2 cellular contexts compared by ENCODE assay signal in the genomic region with DNA sequence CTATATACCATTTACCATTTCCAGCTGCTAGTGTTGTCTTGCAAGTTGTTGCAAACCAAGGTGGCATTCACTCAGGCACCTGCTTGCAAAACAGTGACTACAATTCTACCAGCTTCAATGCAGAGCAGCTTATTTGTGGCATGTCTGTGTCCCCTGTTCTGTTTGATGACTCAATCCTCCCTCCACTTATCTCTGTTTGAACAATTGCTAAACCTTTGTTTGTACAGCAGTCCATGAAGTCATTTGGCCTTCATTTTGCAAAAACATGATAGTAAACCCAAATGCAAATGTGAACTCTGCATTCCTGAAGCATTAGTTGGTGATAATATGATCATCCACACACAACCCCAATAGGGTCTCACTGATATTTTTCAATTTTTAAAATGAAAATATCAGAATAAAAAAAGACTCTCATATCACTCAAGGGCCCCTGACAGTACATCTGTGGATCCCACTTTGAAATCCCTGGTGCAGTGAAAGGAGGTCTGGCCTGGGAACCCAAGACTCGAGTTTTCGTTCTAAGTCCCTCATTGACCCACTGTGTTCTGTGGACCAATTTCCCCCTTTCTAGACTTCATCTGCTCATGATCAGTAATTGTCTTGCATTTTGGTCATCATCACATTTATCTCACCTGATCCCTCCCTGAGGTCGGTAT.
A peak's percentile ranks its signal among the peaks of the same experiment; 100 is the strongest.
TF ChIP-seq lines count a peak whose summit lies in the region.

No MANE protein-coding gene starts in this region.

TF ChIP-seq in A549, 52 proteins besides CTCF, POLR2A, EP300 and RAD21 (continued from another document):
- TF ChIP-seq, protein P1, sequence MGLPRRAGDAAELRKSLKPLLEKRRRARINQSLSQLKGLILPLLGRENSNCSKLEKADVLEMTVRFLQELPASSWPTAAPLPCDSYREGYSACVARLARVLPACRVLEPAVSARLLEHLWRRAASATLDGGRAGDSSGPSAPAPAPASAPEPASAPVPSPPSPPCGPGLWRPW (IDR thresholded peaks at IDR 0.05): peak; percentile 97
- TF ChIP-seq EHMT2 (IDR thresholded peaks at IDR 0.05; ENCODE audit: low read depth) (no peak), ZFP36 (IDR thresholded peaks at IDR 0.05; ENCODE audit: borderline replicate concordance, partially characterized antibody) (peak; percentile 54), RARB (CRISPR knock-in tag; IDR thresholded peaks at IDR 0.05) (0 out of 2 replicates have a peak, but pooled peaks have one; percentile 55), JUNB (IDR thresholded peaks at IDR 0.05) (peak; percentile 100), GATA3 (IDR thresholded peaks at IDR 0.05; ENCODE audit: borderline replicate concordance) (peak; percentile 99)
- TF ChIP-seq, protein P2, sequence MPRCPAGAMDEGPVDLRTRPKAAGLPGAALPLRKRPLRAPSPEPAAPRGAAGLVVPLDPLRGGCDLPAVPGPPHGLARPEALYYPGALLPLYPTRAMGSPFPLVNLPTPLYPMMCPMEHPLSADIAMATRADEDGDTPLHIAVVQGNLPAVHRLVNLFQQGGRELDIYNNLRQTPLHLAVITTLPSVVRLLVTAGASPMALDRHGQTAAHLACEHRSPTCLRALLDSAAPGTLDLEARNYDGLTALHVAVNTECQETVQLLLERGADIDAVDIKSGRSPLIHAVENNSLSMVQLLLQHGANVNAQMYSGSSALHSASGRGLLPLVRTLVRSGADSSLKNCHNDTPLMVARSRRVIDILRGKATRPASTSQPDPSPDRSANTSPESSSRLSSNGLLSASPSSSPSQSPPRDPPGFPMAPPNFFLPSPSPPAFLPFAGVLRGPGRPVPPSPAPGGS (IDR thresholded peaks at IDR 0.05): peak; percentile 99
TF ChIP-seq in A549: peak in this region for 14.

TF ChIP-seq in HEK293, 187 proteins besides CTCF, POLR2A, EP300 and RAD21 (continued from another document and continues in another):
- TF ChIP-seq, protein P3, sequence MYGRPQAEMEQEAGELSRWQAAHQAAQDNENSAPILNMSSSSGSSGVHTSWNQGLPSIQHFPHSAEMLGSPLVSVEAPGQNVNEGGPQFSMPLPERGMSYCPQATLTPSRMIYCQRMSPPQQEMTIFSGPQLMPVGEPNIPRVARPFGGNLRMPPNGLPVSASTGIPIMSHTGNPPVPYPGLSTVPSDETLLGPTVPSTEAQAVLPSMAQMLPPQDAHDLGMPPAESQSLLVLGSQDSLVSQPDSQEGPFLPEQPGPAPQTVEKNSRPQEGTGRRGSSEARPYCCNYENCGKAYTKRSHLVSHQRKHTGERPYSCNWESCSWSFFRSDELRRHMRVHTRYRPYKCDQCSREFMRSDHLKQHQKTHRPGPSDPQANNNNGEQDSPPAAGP (tag by site-specific recombination; IDR thresholded peaks at IDR 0.05): peak; percentile 93
- TF ChIP-seq, protein P4, sequence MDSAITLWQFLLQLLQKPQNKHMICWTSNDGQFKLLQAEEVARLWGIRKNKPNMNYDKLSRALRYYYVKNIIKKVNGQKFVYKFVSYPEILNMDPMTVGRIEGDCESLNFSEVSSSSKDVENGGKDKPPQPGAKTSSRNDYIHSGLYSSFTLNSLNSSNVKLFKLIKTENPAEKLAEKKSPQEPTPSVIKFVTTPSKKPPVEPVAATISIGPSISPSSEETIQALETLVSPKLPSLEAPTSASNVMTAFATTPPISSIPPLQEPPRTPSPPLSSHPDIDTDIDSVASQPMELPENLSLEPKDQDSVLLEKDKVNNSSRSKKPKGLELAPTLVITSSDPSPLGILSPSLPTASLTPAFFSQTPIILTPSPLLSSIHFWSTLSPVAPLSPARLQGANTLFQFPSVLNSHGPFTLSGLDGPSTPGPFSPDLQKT (IDR thresholded peaks at IDR 0.05; ENCODE audit: borderline replicate concordance, low read depth, low read length): no peak
- TF ChIP-seq KLF16 (tag by site-specific recombination; IDR thresholded peaks at IDR 0.05) (no peak), BCL11A (tag by site-specific recombination; IDR thresholded peaks at IDR 0.05; ENCODE audit: low read depth) (peak; percentile 61; the same call in 1 of the 2 replicates), ZNF214 (tag by site-specific recombination; IDR thresholded peaks at IDR 0.05; ENCODE audit: borderline replicate concordance) (no peak), ZNF394 (tag by site-specific recombination; IDR thresholded peaks at IDR 0.05; ENCODE audit: borderline replicate concordance) (peak; percentile 63; the same call in 1 of the 2 replicates), ZFP69B (tag by site-specific recombination; IDR thresholded peaks at IDR 0.05) (peak; percentile 61), ZNF843 (tag by site-specific recombination; IDR thresholded peaks at IDR 0.05) (peak; percentile 84), OSR2 (tag by site-specific recombination; IDR thresholded peaks at IDR 0.05) (peak; percentile 52; the same call in 1 of the 2 replicates), ZNF529 (tag by site-specific recombination; IDR thresholded peaks at IDR 0.05; ENCODE audit: insufficient replicate concordance) (no peak), ZXDB (tag by site-specific recombination; IDR thresholded peaks at IDR 0.05) (peak; percentile 76), SP3 (tag by site-specific recombination; IDR thresholded peaks at IDR 0.05) (0 out of 2 replicates have a peak, but pooled peaks have one; percentile 24), ZNF600 (tag by site-specific recombination; IDR thresholded peaks at IDR 0.05) (peak; percentile 87; the same call in 1 of the 2 replicates), ZNF558 (tag by site-specific recombination; IDR thresholded peaks at IDR 0.05) (peak; percentile 61; the same call in 1 of the 2 replicates), KLF10 (tag by site-specific recombination; IDR thresholded peaks at IDR 0.05) (peak; percentile 38; the same call in 1 of the 2 replicates), ZNF629 (tag by site-specific recombination; IDR thresholded peaks at IDR 0.05) (peak; percentile 95), ZNF354C (tag by site-specific recombination; IDR thresholded peaks at IDR 0.05; ENCODE audit: borderline replicate concordance, low read depth) (no peak), ZBTB21 (tag by site-specific recombination; IDR thresholded peaks at IDR 0.05) (peak; percentile 87), KLF8 (tag by site-specific recombination; IDR thresholded peaks at IDR 0.05) (peak; percentile 63), ZNF24 (tag by site-specific recombination; IDR thresholded peaks at IDR 0.05) (peak; percentile 96), PRDM1 (tag by site-specific recombination; IDR thresholded peaks at IDR 0.05) (0 out of 2 replicates have a peak, but pooled peaks have one; percentile 19), ZNF324 (tag by site-specific recombination; IDR thresholded peaks at IDR 0.05) (peak; percentile 46), GLI2 (tag by site-specific recombination; IDR thresholded peaks at IDR 0.05; ENCODE audit: borderline replicate concordance, low read depth) (peak; percentile 78; the same call in 1 of the 2 replicates), ZIC2 (tag by site-specific recombination; IDR thresholded peaks at IDR 0.05) (no peak), ZNF391 (tag by site-specific recombination; IDR thresholded peaks at IDR 0.05; ENCODE audit: borderline replicate concordance, low read depth) (peak; percentile 53; the same call in 1 of the 2 replicates), ZEB2 (tag by site-specific recombination; IDR thresholded peaks at IDR 0.05) (peak; percentile 93)
- TF ChIP-seq, protein P5, sequence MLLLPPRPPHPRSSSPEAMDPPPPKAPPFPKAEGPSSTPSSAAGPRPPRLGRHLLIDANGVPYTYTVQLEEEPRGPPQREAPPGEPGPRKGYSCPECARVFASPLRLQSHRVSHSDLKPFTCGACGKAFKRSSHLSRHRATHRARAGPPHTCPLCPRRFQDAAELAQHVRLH (tag by site-specific recombination; IDR thresholded peaks at IDR 0.05): no peak
- TF ChIP-seq, protein P6, sequence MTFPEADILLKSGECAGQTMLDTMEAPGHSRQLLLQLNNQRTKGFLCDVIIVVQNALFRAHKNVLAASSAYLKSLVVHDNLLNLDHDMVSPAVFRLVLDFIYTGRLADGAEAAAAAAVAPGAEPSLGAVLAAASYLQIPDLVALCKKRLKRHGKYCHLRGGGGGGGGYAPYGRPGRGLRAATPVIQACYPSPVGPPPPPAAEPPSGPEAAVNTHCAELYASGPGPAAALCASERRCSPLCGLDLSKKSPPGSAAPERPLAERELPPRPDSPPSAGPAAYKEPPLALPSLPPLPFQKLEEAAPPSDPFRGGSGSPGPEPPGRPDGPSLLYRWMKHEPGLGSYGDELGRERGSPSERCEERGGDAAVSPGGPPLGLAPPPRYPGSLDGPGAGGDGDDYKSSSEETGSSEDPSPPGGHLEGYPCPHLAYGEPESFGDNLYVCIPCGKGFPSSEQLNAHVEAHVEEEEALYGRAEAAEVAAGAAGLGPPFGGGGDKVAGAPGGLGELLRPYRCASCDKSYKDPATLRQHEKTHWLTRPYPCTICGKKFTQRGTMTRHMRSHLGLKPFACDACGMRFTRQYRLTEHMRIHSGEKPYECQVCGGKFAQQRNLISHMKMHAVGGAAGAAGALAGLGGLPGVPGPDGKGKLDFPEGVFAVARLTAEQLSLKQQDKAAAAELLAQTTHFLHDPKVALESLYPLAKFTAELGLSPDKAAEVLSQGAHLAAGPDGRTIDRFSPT (tag by site-specific recombination; IDR thresholded peaks at IDR 0.05): 0 out of 2 replicates have a peak, but pooled peaks have one; percentile 69
- TF ChIP-seq, protein P7, sequence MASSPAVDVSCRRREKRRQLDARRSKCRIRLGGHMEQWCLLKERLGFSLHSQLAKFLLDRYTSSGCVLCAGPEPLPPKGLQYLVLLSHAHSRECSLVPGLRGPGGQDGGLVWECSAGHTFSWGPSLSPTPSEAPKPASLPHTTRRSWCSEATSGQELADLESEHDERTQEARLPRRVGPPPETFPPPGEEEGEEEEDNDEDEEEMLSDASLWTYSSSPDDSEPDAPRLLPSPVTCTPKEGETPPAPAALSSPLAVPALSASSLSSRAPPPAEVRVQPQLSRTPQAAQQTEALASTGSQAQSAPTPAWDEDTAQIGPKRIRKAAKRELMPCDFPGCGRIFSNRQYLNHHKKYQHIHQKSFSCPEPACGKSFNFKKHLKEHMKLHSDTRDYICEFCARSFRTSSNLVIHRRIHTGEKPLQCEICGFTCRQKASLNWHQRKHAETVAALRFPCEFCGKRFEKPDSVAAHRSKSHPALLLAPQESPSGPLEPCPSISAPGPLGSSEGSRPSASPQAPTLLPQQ (tag by site-specific recombination; IDR thresholded peaks at IDR 0.05): peak; percentile 78
- TF ChIP-seq, protein P8, sequence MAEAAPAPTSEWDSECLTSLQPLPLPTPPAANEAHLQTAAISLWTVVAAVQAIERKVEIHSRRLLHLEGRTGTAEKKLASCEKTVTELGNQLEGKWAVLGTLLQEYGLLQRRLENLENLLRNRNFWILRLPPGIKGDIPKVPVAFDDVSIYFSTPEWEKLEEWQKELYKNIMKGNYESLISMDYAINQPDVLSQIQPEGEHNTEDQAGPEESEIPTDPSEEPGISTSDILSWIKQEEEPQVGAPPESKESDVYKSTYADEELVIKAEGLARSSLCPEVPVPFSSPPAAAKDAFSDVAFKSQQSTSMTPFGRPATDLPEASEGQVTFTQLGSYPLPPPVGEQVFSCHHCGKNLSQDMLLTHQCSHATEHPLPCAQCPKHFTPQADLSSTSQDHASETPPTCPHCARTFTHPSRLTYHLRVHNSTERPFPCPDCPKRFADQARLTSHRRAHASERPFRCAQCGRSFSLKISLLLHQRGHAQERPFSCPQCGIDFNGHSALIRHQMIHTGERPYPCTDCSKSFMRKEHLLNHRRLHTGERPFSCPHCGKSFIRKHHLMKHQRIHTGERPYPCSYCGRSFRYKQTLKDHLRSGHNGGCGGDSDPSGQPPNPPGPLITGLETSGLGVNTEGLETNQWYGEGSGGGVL (tag by site-specific recombination; IDR thresholded peaks at IDR 0.05): peak; percentile 65; the same call in 1 of the 2 replicates
- TF ChIP-seq, protein P9, sequence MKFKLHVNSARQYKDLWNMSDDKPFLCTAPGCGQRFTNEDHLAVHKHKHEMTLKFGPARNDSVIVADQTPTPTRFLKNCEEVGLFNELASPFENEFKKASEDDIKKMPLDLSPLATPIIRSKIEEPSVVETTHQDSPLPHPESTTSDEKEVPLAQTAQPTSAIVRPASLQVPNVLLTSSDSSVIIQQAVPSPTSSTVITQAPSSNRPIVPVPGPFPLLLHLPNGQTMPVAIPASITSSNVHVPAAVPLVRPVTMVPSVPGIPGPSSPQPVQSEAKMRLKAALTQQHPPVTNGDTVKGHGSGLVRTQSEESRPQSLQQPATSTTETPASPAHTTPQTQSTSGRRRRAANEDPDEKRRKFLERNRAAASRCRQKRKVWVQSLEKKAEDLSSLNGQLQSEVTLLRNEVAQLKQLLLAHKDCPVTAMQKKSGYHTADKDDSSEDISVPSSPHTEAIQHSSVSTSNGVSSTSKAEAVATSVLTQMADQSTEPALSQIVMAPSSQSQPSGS (tag by site-specific recombination; IDR thresholded peaks at IDR 0.05; ENCODE audit: low read depth): peak; percentile 57
- TF ChIP-seq, protein P10, sequence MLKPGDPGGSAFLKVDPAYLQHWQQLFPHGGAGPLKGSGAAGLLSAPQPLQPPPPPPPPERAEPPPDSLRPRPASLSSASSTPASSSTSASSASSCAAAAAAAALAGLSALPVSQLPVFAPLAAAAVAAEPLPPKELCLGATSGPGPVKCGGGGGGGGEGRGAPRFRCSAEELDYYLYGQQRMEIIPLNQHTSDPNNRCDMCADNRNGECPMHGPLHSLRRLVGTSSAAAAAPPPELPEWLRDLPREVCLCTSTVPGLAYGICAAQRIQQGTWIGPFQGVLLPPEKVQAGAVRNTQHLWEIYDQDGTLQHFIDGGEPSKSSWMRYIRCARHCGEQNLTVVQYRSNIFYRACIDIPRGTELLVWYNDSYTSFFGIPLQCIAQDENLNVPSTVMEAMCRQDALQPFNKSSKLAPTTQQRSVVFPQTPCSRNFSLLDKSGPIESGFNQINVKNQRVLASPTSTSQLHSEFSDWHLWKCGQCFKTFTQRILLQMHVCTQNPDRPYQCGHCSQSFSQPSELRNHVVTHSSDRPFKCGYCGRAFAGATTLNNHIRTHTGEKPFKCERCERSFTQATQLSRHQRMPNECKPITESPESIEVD (tag by site-specific recombination; IDR thresholded peaks at IDR 0.05): peak; percentile 46; the same call in 1 of the 2 replicates
- TF ChIP-seq, protein P11, sequence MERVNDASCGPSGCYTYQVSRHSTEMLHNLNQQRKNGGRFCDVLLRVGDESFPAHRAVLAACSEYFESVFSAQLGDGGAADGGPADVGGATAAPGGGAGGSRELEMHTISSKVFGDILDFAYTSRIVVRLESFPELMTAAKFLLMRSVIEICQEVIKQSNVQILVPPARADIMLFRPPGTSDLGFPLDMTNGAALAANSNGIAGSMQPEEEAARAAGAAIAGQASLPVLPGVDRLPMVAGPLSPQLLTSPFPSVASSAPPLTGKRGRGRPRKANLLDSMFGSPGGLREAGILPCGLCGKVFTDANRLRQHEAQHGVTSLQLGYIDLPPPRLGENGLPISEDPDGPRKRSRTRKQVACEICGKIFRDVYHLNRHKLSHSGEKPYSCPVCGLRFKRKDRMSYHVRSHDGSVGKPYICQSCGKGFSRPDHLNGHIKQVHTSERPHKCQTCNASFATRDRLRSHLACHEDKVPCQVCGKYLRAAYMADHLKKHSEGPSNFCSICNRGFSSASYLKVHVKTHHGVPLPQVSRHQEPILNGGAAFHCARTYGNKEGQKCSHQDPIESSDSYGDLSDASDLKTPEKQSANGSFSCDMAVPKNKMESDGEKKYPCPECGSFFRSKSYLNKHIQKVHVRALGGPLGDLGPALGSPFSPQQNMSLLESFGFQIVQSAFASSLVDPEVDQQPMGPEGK (tag by site-specific recombination; IDR thresholded peaks at IDR 0.05): peak; percentile 59
